In genomic region chr1:31371560-31371959, GRCh38 we compare ENCODE assay signal across 14 cellular contexts. TPM values are rescaled to one million over a fixed set of nuclear protein-coding genes. Genes with fewer than 3 reads are reported as not detected.
DNase-seq lines count a peak whose midpoint lies in the region; ATAC-seq, FAIRE-seq and TF ChIP-seq lines count a peak whose summit lies in the region.
"Had no signal": no experiment of that assay in that cellular context is flagged by ENCODE, and none has a peak within 500 bp of the region (broad histone marks: within the 10 kb centered on the region; RNA-seq: fewer than 3 reads in every experiment).

No MANE protein-coding gene starts in this region.

- 16% methylated on average over 5 of the region's 6 CpGs for WGBS in HepG2 (ENCODE audit: low lambda C conversion rate)
- 15 to 42% (median 33%) methylated on average over 6 of the region's 6 CpGs for WGBS in small intestine, 3 donors

- H3K27ac ChIP-seq in HepG2 (ENCODE audit: extremely low read length, insufficient read depth, low read length) = no peak overlapping the region
- H3K27ac ChIP-seq in small intestine (ENCODE audit: low read depth in 1 of 2, low read length in 1 of 2) = peak overlapping the region; percentile 27 to 69
- H3K27ac ChIP-seq: HL-60 had no signal

- DNase-seq in KBM-7 (peak; percentile 26), HepG2 (ENCODE audit: low spot score) (peak; percentile 20), small intestine (peak; percentile 72), T-helper 1 cell (no peak), amniotic stem cell (lab: John Stamatoyannopoulos, UW) (no peak), GM03348 (ENCODE audit: low spot score) (no peak)
- no peak for DNase-seq in activated T-cell treated with anti-CD3 and anti-CD28 coated beads, Interleukin-2, amount 50 U/mL, for 4 hours
- DNase-seq: activated T-cell treated with anti-CD3 and anti-CD28 coated beads for 4 hours; CD4-positive, CD25-positive, alpha-beta regulatory T cell; NCI-H2227 treated with DMSO at 0.1 percent for 48 hours had no signal

- TF ChIP-seq RAD21 in HepG2 (CRISPR knock-in tag; IDR thresholded peaks at IDR 0.05) = no peak

- peaks cover 7% of the 10 kb centered on the region for H3K36me3 Mint-ChIP-seq in brain
- H3K36me3 Mint-ChIP-seq in activated T-cell treated with anti-CD3 and anti-CD28 coated beads, Interleukin-2, amount 50 U/mL, for 4 hours (ENCODE audit: insufficient read depth) = no peaks in the 10 kb centered on the region

- no TSS peak for BruUV-seq in HepG2 (replicated peaks; lab: Mats Ljungman, UMichigan)

- H3K36me3 ChIP-seq in HepG2 (replicated peaks in 1 of 2; ENCODE audit: control insufficient read depth in 1 of 2, insufficient read depth in 2 of 2, low read length in 2 of 2) (0 out of 5 replicates have a peak, but pooled peaks cover 0 to 6% of the 10 kb centered on the region in 2 experiments), small intestine (ENCODE audit: control insufficient read depth in 2 of 2, insufficient read depth in 2 of 2, low read length in 2 of 2) (peaks cover 0 to 3% of the 10 kb centered on the region in 2 donors)

- H3K27ac Mint-ChIP-seq in brain = peak overlapping the region in 3 of 5 experiments; percentile 36 to 96 (median 94)

- H3K4me2 ChIP-seq in HepG2 (ENCODE audit: low read depth, low read length) = peak overlapping the region; percentile 96

- peak; percentile 84 for FAIRE-seq in HepG2 (lab: Jason Lieb, UNC)
- FAIRE-seq in small intestine (lab: Jason Lieb, UNC) = no peak

- intact Hi-C loops in HepG2 (cut with micrococcal nuclease; ENCODE audit: unreplicated experiment) = no loop called here

- CTCF ChIA-PET in HepG2 (lab: Yijun Ruan, JAX; ENCODE audit: low intra/inter-chr PET ratio, low total read pairs) = no interaction called here

- TF ChIP-seq CTCF in brain (conservative IDR thresholded peaks at IDR 0.05) (no peak), HepG2 (CRISPR knock-in tag; IDR thresholded peaks at IDR 0.05) (no peak)

- in situ Hi-C loops in KBM-7 (cut with MboI; ENCODE audit: low pct_unique_long_range_greater_than_20kb, low sequenced_read_pairs) = no loop called here
- in situ Hi-C loops in HepG2 (cut with HindIII; ENCODE audit: extremely low pct_ligation_motif_present, low pct_unique_long_range_greater_than_20kb) = no loop called here

- H2AFZ ChIP-seq in HepG2 (ENCODE audit: low read length) = no peak overlapping the region

- no peaks in the 10 kb centered on the region for H3K27me3 ChIP-seq in HepG2 (ENCODE audit: control insufficient read depth in 1 of 2, insufficient read depth in 2 of 2, low read length in 2 of 2)
- H3K27me3 ChIP-seq in small intestine (ENCODE audit: control insufficient read depth in 2 of 2, insufficient read depth in 2 of 2, low read length in 2 of 2) = no peaks in the 10 kb centered on the region

- H3K9me3 ChIP-seq in HepG2 (ENCODE audit: low read length) (no peaks in the 10 kb centered on the region), small intestine (ENCODE audit: control insufficient read depth, low read depth) (no peaks in the 10 kb centered on the region)

- POLR2A ChIA-PET in HepG2 (lab: Yijun Ruan, JAX) = interaction anchor here (0.8 to 1.8 kb wide), 7 partner anchors 10 to 152 kb away, joined by 3 to 8 read pairs (median 4); partner anchors contain the start of genes SNRNP40 and ZCCHC17

- H3K79me2 ChIP-seq in HepG2 (ENCODE audit: insufficient read depth, low read length) = no peaks in the 10 kb centered on the region

- no peaks in the 10 kb centered on the region for H3K9me3 Mint-ChIP-seq in brain
- no peaks in the 10 kb centered on the region for H3K9me3 Mint-ChIP-seq in activated T-cell treated with anti-CD3 and anti-CD28 coated beads, Interleukin-2, amount 50 U/mL, for 4 hours
- H3K9me3 Mint-ChIP-seq: CD4-positive, CD25-positive, alpha-beta regulatory T cell had no signal

- no peaks in the 10 kb centered on the region for H4K20me1 ChIP-seq in HepG2 (ENCODE audit: insufficient read depth, low read length)

- peaks cover 72% of the 10 kb centered on the region for H3K4me1 Mint-ChIP-seq in brain
- H3K4me1 Mint-ChIP-seq in activated T-cell treated with anti-CD3 and anti-CD28 coated beads, Interleukin-2, amount 50 U/mL, for 4 hours (ENCODE audit: low read depth) = peaks cover 13% of the 10 kb centered on the region

- H3K27me3 Mint-ChIP-seq in brain = peaks cover 5% of the 10 kb centered on the region
- no peaks in the 10 kb centered on the region for H3K27me3 Mint-ChIP-seq in activated T-cell treated with anti-CD3 and anti-CD28 coated beads, Interleukin-2, amount 50 U/mL, for 4 hours (ENCODE audit: low read depth)

- no peak for TF ChIP-seq EP300 in HepG2 (IDR thresholded peaks at IDR 0.05; ENCODE audit: low read depth in 2 of 2, low read length in 2 of 2)
- no peak for TF ChIP-seq EP300 in HepG2 (CRISPR knock-in tag; IDR thresholded peaks at IDR 0.05; ENCODE audit: borderline replicate concordance)

- peak; percentile 50 for ATAC-seq in HepG2
- ATAC-seq in activated T-cell treated with anti-CD3 and anti-CD28 coated beads, Interleukin-2, amount 50 U/mL, for 4 hours = no peak
- ATAC-seq: Panc1 had no signal

- TF ChIP-seq POLR2A in HepG2 (IDR thresholded peaks at IDR 0.05; ENCODE audit: insufficient read depth in 1 of 2, low read depth in 2 of 2, low read length in 2 of 2) = no peak

- peak overlapping the region in 3 of 5 experiments; percentile 9 to 85 (median 75) for H3K4me3 Mint-ChIP-seq in brain
- no peak overlapping the region for H3K4me3 Mint-ChIP-seq in activated T-cell treated with anti-CD3 and anti-CD28 coated beads, Interleukin-2, amount 50 U/mL, for 4 hours
- H3K4me3 Mint-ChIP-seq: CD4-positive, CD25-positive, alpha-beta regulatory T cell had no signal

- no peak overlapping the region for H3K9ac ChIP-seq in HepG2 (ENCODE audit: insufficient read depth, low read depth, low read length)

- H3K4me1 ChIP-seq in HepG2 (ENCODE audit: insufficient read depth, low read length) (peaks cover 64% of the 10 kb centered on the region), small intestine (ENCODE audit: control insufficient read depth in 2 of 2, insufficient read depth in 1 of 2, low read depth in 1 of 2, low read length in 1 of 2) (peaks cover 4 to 11% of the 10 kb centered on the region in 2 donors)

- no peak overlapping the region; a peak in 1 of 6 replicates for H3K4me3 ChIP-seq in HepG2 (replicated peaks in 1 of 3; ENCODE audit: insufficient read depth in 1 of 3, low read depth in 2 of 3, low read length in 3 of 3)
- no peak overlapping the region for H3K4me3 ChIP-seq in small intestine (ENCODE audit: low read depth in 1 of 2, low read length in 2 of 2)

RNA-seq across cellular contexts. Expression of gene FABP3, which starts 1.3 kb away (rescaled TPM):
- polyA plus RNA-seq in brain (ENCODE audit: insufficient read depth, low read depth, low replicate concordance) (42.1 TPM), HepG2 (2011; rRNA removed) (0.21 and 0.37 TPM in 2 replicates), small intestine (10 to 100 TPM; 10.7 to 63.8 (median 16.4) TPM)
- 0.24 and 0.46 TPM in 2 replicates for total RNA-seq in HepG2 (2016; rRNA removed; fragmentation: Illumina TruSeq; extraction: Trizol)
- not detected in 2 replicates for total RNA-seq in HepG2 (2016; cell fraction: cytosol; rRNA removed; fragmentation: Illumina TruSeq; extraction: Trizol; ENCODE audit: low read depth)
- 0.17 TPM in 1 of 2 replicates, not detected in the other for total RNA-seq in HepG2 (2016; cell fraction: insoluble cytoplasmic fraction; rRNA removed; fragmentation: Illumina TruSeq; extraction: Trizol)
- total RNA-seq in HepG2 (2016; cell fraction: membrane; rRNA removed; fragmentation: Illumina TruSeq; extraction: Trizol) = 0.40 TPM in 1 of 2 replicates, not detected in the other
- not detected in 2 replicates for total RNA-seq in HepG2 (2016; cell fraction: nucleus; rRNA removed; fragmentation: Illumina TruSeq; extraction: Trizol)
- 0.28 and 0.64 TPM in 2 replicates for polyA plus RNA-seq in HepG2 (2011; cell fraction: cytosol; rRNA removed)
- 0.38 TPM in 1 of 2 replicates, not detected in the other for polyA plus RNA-seq in HepG2 (2011; cell fraction: nucleus; rRNA removed)
- polyA plus RNA-seq in HepG2 (2012) = 0.45 TPM in 1 of 2 replicates, not detected in the other
- polyA plus RNA-seq in HepG2 (2016; cell fraction: cytosol; fragmentation: Illumina TruSeq; extraction: Trizol; ENCODE audit: low read depth) = not detected in 2 replicates
- polyA plus RNA-seq in HepG2 (2016; cell fraction: insoluble cytoplasmic fraction; fragmentation: Illumina TruSeq; extraction: Trizol; ENCODE audit: low read depth) = not detected in 2 replicates
- 0.43 TPM in 1 of 2 replicates, not detected in the other for polyA plus RNA-seq in HepG2 (2016; cell fraction: membrane; fragmentation: Illumina TruSeq; extraction: Trizol; ENCODE audit: low read depth)
- not detected in 2 replicates for polyA plus RNA-seq in HepG2 (2016; cell fraction: nucleus; fragmentation: Illumina TruSeq; extraction: Trizol; ENCODE audit: insufficient read depth, low read depth)
- polyA minus RNA-seq in HepG2 (2011; rRNA and poly(A)+ RNA removed; ENCODE audit: low replicate concordance) = 0.82 and 10.2 TPM in 2 replicates
- not detected in 2 replicates for polyA minus RNA-seq in HepG2 (2011; cell fraction: cytosol; rRNA and poly(A)+ RNA removed)
- not detected in 2 replicates for polyA minus RNA-seq in HepG2 (2011; cell fraction: nucleus; rRNA and poly(A)+ RNA removed)
- not detected for total RNA-seq in activated T-cell treated with anti-CD3 and anti-CD28 coated beads, Interleukin-2, amount 50 U/mL, for 4 hours
- total RNA-seq: CD4-positive, CD25-positive, alpha-beta regulatory T cell; MCF 10A had no signal
- polyA plus RNA-seq: CD4-positive, CD25-positive, alpha-beta regulatory T cell had no signal

RNA-seq across cellular contexts. Expression of gene SERINC2, which starts 41.5 kb away (rescaled TPM):
- 64.8 TPM for polyA plus RNA-seq in brain (ENCODE audit: insufficient read depth, low read depth, low replicate concordance)
- 3.0 and 4.8 TPM in 2 replicates for total RNA-seq in HepG2 (2016; rRNA removed; fragmentation: Illumina TruSeq; extraction: Trizol)
- total RNA-seq in HepG2 (2016; cell fraction: cytosol; rRNA removed; fragmentation: Illumina TruSeq; extraction: Trizol; ENCODE audit: low read depth) = 9.1 and 12.6 TPM in 2 replicates
- total RNA-seq in HepG2 (2016; cell fraction: insoluble cytoplasmic fraction; rRNA removed; fragmentation: Illumina TruSeq; extraction: Trizol) = 2.2 and 4.5 TPM in 2 replicates
- 12.8 and 17.7 TPM in 2 replicates for total RNA-seq in HepG2 (2016; cell fraction: membrane; rRNA removed; fragmentation: Illumina TruSeq; extraction: Trizol)
- total RNA-seq in HepG2 (2016; cell fraction: nucleus; rRNA removed; fragmentation: Illumina TruSeq; extraction: Trizol) = 4.1 and 4.4 TPM in 2 replicates
- polyA plus RNA-seq in HepG2 (2011; rRNA removed) = 126 and 165 TPM in 2 replicates
- polyA plus RNA-seq in HepG2 (2011; cell fraction: cytosol; rRNA removed) = 143 and 167 TPM in 2 replicates
- polyA plus RNA-seq in HepG2 (2011; cell fraction: nucleus; rRNA removed) = 209 and 229 TPM in 2 replicates
- 90.5 and 102 TPM in 2 replicates for polyA plus RNA-seq in HepG2 (2012)
- 28.9 and 29.6 TPM in 2 replicates for polyA plus RNA-seq in HepG2 (2016; cell fraction: cytosol; fragmentation: Illumina TruSeq; extraction: Trizol; ENCODE audit: low read depth)
- 6.0 and 7.0 TPM in 2 replicates for polyA plus RNA-seq in HepG2 (2016; cell fraction: insoluble cytoplasmic fraction; fragmentation: Illumina TruSeq; extraction: Trizol; ENCODE audit: low read depth)
- polyA plus RNA-seq in HepG2 (2016; cell fraction: membrane; fragmentation: Illumina TruSeq; extraction: Trizol; ENCODE audit: low read depth) = 31.1 and 34.7 TPM in 2 replicates
- 13.8 and 14.5 TPM in 2 replicates for polyA plus RNA-seq in HepG2 (2016; cell fraction: nucleus; fragmentation: Illumina TruSeq; extraction: Trizol; ENCODE audit: insufficient read depth, low read depth)
- 18.6 and 182 TPM in 2 replicates for polyA minus RNA-seq in HepG2 (2011; rRNA and poly(A)+ RNA removed; ENCODE audit: low replicate concordance)
- 50.9 and 52.1 TPM in 2 replicates for polyA minus RNA-seq in HepG2 (2011; cell fraction: cytosol; rRNA and poly(A)+ RNA removed)
- 32.4 and 36.7 TPM in 2 replicates for polyA minus RNA-seq in HepG2 (2011; cell fraction: nucleus; rRNA and poly(A)+ RNA removed)
- 100 to 1,000 TPM in 2 of 3 donors, 10 to 100 TPM in 1; 57.3 to 179 (median 147) TPM for polyA plus RNA-seq in small intestine
- under 1 TPM; 0.13 to 0.35 (median 0.18) TPM for total RNA-seq in activated T-cell treated with anti-CD3 and anti-CD28 coated beads, Interleukin-2, amount 50 U/mL, for 4 hours
- total RNA-seq: CD4-positive, CD25-positive, alpha-beta regulatory T cell had no signal

Comparison
In these comparisons a context has a peak if more than half of its experiments do, and no peak if none do; other contexts are left out.
1. DNase-seq: peak in KBM-7 (single experiment), HepG2 (single experiment) and small intestine (single experiment); none in T-helper 1 cell (0 of 5), activated T-cell treated with anti-CD3 and anti-CD28 coated beads, Interleukin-2, amount 50 U/mL, for 4 hours (single experiment), amniotic stem cell (single experiment) and GM03348 (single experiment).
2. RNA of gene FABP3, which starts 1.3 kb away (polyA plus RNA-seq): 42.1 TPM in brain (single experiment) and 10.7 to 63.8 TPM in small intestine; 0.21 to 0.64 TPM in HepG2; every median in the first group is over 4 times any median in the second.